In genomic region chr2:130649285-130649684, GRCh38 we compare ENCODE assay signal across 4 cellular contexts. TPM values are rescaled to one million over a fixed set of nuclear protein-coding genes. Genes with fewer than 3 reads are reported as not detected.
"Had no signal": no experiment of that assay in that cellular context is flagged by ENCODE, and none has a peak within 500 bp of the region (broad histone marks: within the 10 kb centered on the region; RNA-seq: fewer than 3 reads in every experiment).

No MANE protein-coding gene starts in this region.

RNA-seq across cellular contexts. Expression of gene POTEJ, which starts 38.0 kb away (rescaled TPM):
- polyA plus RNA-seq: HepG2, IgD-negative memory B cell, IMR-90, K562 had no signal

RNA-seq across cellular contexts. Expression of gene CFC1, which starts 49.9 kb away (rescaled TPM):
- polyA plus RNA-seq: HepG2, IgD-negative memory B cell, IMR-90, K562 had no signal
